Comparison of ENCODE assay signal across 11 cellular contexts in genomic region chr16:31421587-31421986, GRCh38.
DNase-seq lines count a peak whose midpoint lies in the region; ATAC-seq and TF ChIP-seq lines count a peak whose summit lies in the region.
"Had no signal": no experiment of that assay in that cellular context is flagged by ENCODE, and none has a peak within 500 bp of the region (broad histone marks: within the 10 kb centered on the region; RNA-seq: fewer than 3 reads in every experiment).

No MANE protein-coding gene starts in this region.

- DNase-seq in GM10266 (ENCODE audit: extremely low spot score), result peak; percentile 60
- DNase-seq in activated T-cell treated with anti-CD3 and anti-CD28 coated beads, Interleukin-2, amount 50 U/mL, for 24 hours, result peak; percentile 65
- peak; percentile 71 for DNase-seq in stimulated activated CD4-positive, alpha-beta T cell treated with anti-CD3 and anti-CD28 coated beads, Interleukin-15, amount 100 ng/mL, for 24 hours
- no peak for DNase-seq in HuH-7.5 (ENCODE audit: low spot score)
- no peak for DNase-seq in NCI-H187 treated with DMSO at 0.1 percent for 48 hours (lab: John Stamatoyannopoulos, UW)
- DNase-seq in effector CD8-positive, alpha-beta T cell (lab: John Stamatoyannopoulos, UW), result no peak
- DNase-seq: NCI-H2081, uterus had no signal

- TF ChIP-seq CTCF in GM10266 (IDR thresholded peaks at IDR 0.05; ENCODE audit: control insufficient read depth, insufficient read depth, low read depth, missing control alignments), result no peak

- peaks cover 29% of the 10 kb centered on the region for H3K4me1 Mint-ChIP-seq in activated T-cell treated with anti-CD3 and anti-CD28 coated beads, Interleukin-2, amount 50 U/mL, for 24 hours (ENCODE audit: low read depth)
- H3K4me1 Mint-ChIP-seq: neural crest cell had no signal

- ATAC-seq in HG03280 (IDR thresholded peaks at IDR 0.05; ENCODE audit: unreplicated experiment) (peak; percentile 54), HG02678 (IDR thresholded peaks at IDR 0.05; ENCODE audit: unreplicated experiment) (no peak)

- H3K9me3 Mint-ChIP-seq in activated T-cell treated with anti-CD3 and anti-CD28 coated beads, Interleukin-2, amount 50 U/mL, for 24 hours, result no peaks in the 10 kb centered on the region

- peak overlapping the region; percentile 31 for H3K4me3 Mint-ChIP-seq in activated T-cell treated with anti-CD3 and anti-CD28 coated beads, Interleukin-2, amount 50 U/mL, for 24 hours
- H3K4me3 Mint-ChIP-seq: neural crest cell had no signal

- H3K36me3 Mint-ChIP-seq in activated T-cell treated with anti-CD3 and anti-CD28 coated beads, Interleukin-2, amount 50 U/mL, for 24 hours (ENCODE audit: low read depth), result no peaks in the 10 kb centered on the region

- H3K27ac Mint-ChIP-seq in activated T-cell treated with anti-CD3 and anti-CD28 coated beads, Interleukin-2, amount 50 U/mL, for 24 hours, result peak overlapping the region; percentile 75

- H3K27me3 Mint-ChIP-seq in activated T-cell treated with anti-CD3 and anti-CD28 coated beads, Interleukin-2, amount 50 U/mL, for 24 hours, result peaks cover 41% of the 10 kb centered on the region

Comparison
In these comparisons a context has a peak if more than half of its experiments do, and no peak if none do; other contexts are left out.
1. DNase-seq: peak in GM10266 (single experiment), activated T-cell treated with anti-CD3 and anti-CD28 coated beads, Interleukin-2, amount 50 U/mL, for 24 hours (single experiment) and stimulated activated CD4-positive, alpha-beta T cell treated with anti-CD3 and anti-CD28 coated beads, Interleukin-15, amount 100 ng/mL, for 24 hours (single experiment); none in HuH-7.5 (single experiment), NCI-H187 treated with DMSO at 0.1 percent for 48 hours (single experiment) and effector CD8-positive, alpha-beta T cell (single experiment).